Comparison of ENCODE assay signal across 16 cellular contexts in genomic region chr20:60966031-60966430, GRCh38.
A peak's percentile ranks its signal among the peaks of the same experiment; 100 is the strongest.
DNase-seq lines count a peak whose midpoint lies in the region; ATAC-seq and TF ChIP-seq lines count a peak whose summit lies in the region.
"Had no signal": no experiment of that assay in that cellular context is flagged by ENCODE, and none has a peak within 500 bp of the region (broad histone marks: within the 10 kb centered on the region; RNA-seq: fewer than 3 reads in every experiment).

No MANE protein-coding gene starts in this region.

- TF ChIP-seq CTCF in RWPE2 (IDR thresholded peaks at IDR 0.05; ENCODE audit: poor library complexity, severe bottlenecking) (no peak), endodermal cell (conservative IDR thresholded peaks at IDR 0.05) (no peak), gastroesophageal sphincter (IDR thresholded peaks at IDR 0.05) (no peak)

- WGBS in endodermal cell (ENCODE audit: insufficient coverage in 1 of 2, insufficient read length in 1 of 2), 2 experiments, result 44 to 85% methylated on average over 2 to 9 of the region's 9 CpGs
- WGBS in gastroesophageal sphincter (ENCODE audit: low coverage in 1 of 2), 2 donors, result 79 to 83% methylated on average over 8 of the region's 9 CpGs

- H3K27me3 ChIP-seq in RWPE2 (ENCODE audit: insufficient read depth, poor library complexity, severe bottlenecking) (peaks cover 92% of the 10 kb centered on the region), endodermal cell (ENCODE audit: control insufficient read depth, insufficient read depth, low read length, poor library complexity, severe bottlenecking) (no peaks in the 10 kb centered on the region), gastroesophageal sphincter (no peaks in the 10 kb centered on the region)
- H3K27me3 ChIP-seq: BLaER1 treated with 17β-estradiol and CSF1 and Interleukin-3, amounts not matched to agents 10 nM and 100 nM had no signal

- no peak for ATAC-seq in RWPE2 (ENCODE audit: low read depth)
- ATAC-seq in HG03469 (IDR thresholded peaks at IDR 0.05; ENCODE audit: unreplicated experiment), result no peak
- ATAC-seq in gastroesophageal sphincter, result no peak
- ATAC-seq: CD8-positive, alpha-beta T cell had no signal

- peaks cover 35% of the 10 kb centered on the region for H3K27me3 Mint-ChIP-seq in endodermal cell (ENCODE audit: insufficient read depth)

- H3K36me3 ChIP-seq in RWPE2 (ENCODE audit: low read depth) (no peaks in the 10 kb centered on the region), endodermal cell (ENCODE audit: control insufficient read depth, insufficient read depth, low read length) (no peaks in the 10 kb centered on the region), gastroesophageal sphincter (no peaks in the 10 kb centered on the region)
- H3K36me3 ChIP-seq: BLaER1 treated with 17β-estradiol and CSF1 and Interleukin-3, amounts not matched to agents 10 nM and 100 nM had no signal

- H3K27ac ChIP-seq in RWPE2 (ENCODE audit: poor library complexity, severe bottlenecking), result no peak overlapping the region
- no peak overlapping the region for H3K27ac ChIP-seq in endodermal cell (ENCODE audit: low read depth, low read length)
- no peak overlapping the region for H3K27ac ChIP-seq in gastroesophageal sphincter
- H3K27ac ChIP-seq: BLaER1 treated with 17β-estradiol and CSF1 and Interleukin-3, amounts not matched to agents 10 nM and 100 nM; C4-2B had no signal

- peak; percentile 76 for DNase-seq in RWPE2 (ENCODE audit: low spot score)
- peak; percentile 8 for DNase-seq in endodermal cell
- peak; percentile 82 for DNase-seq in mesenteric fat pad (ENCODE audit: low spot score)
- no peak for DNase-seq in NCI-H226
- DNase-seq: 8988T; ACHN; Calu3; CD4-positive, alpha-beta T cell; CD8-positive, alpha-beta T cell; DMS79 treated with DMSO at 0.1 percent for 48 hours; GF-D8 had no signal

- no peak overlapping the region for H3K9ac ChIP-seq in endodermal cell (ENCODE audit: extremely low read depth, low read length, poor library complexity, severe bottlenecking)
- H3K9ac ChIP-seq: BLaER1 treated with 17β-estradiol and CSF1 and Interleukin-3, amounts not matched to agents 10 nM and 100 nM had no signal

- H3K4me1 Mint-ChIP-seq in endodermal cell, result peaks cover 10% of the 10 kb centered on the region

- H3K9me3 Mint-ChIP-seq in endodermal cell, result no peaks in the 10 kb centered on the region
- H3K9me3 Mint-ChIP-seq: CD4-positive, alpha-beta T cell; CD8-positive, alpha-beta T cell had no signal

- H3K9me3 ChIP-seq in RWPE2 (ENCODE audit: severe bottlenecking) (no peaks in the 10 kb centered on the region), endodermal cell (ENCODE audit: control insufficient read depth, low read length) (no peaks in the 10 kb centered on the region), gastroesophageal sphincter (no peaks in the 10 kb centered on the region)
- H3K9me3 ChIP-seq: Caco-2 had no signal

- H3K4me3 Mint-ChIP-seq in endodermal cell, result no peak overlapping the region
- H3K4me3 Mint-ChIP-seq: CD4-positive, alpha-beta T cell; CD8-positive, alpha-beta T cell had no signal

- H3K4me3 ChIP-seq in RWPE2 (ENCODE audit: severe bottlenecking), result no peak overlapping the region
- H3K4me3 ChIP-seq in endodermal cell (ENCODE audit: low read length), result no peak overlapping the region
- no peak overlapping the region for H3K4me3 ChIP-seq in gastroesophageal sphincter
- H3K4me3 ChIP-seq: BLaER1 treated with 17β-estradiol and CSF1 and Interleukin-3, amounts not matched to agents 10 nM and 100 nM had no signal

- no peak overlapping the region for H3K27ac Mint-ChIP-seq in endodermal cell
- H3K27ac Mint-ChIP-seq: CD4-positive, alpha-beta T cell; CD8-positive, alpha-beta T cell had no signal

- no peak for TF ChIP-seq EP300 in gastroesophageal sphincter (IDR thresholded peaks at IDR 0.05)

- H3K4me1 ChIP-seq in RWPE2 (ENCODE audit: insufficient read depth, poor library complexity, severe bottlenecking), result no peaks in the 10 kb centered on the region
- H3K4me1 ChIP-seq in endodermal cell (ENCODE audit: control insufficient read depth, insufficient read depth, low read length), result peaks cover 2% of the 10 kb centered on the region
- H3K4me1 ChIP-seq in gastroesophageal sphincter, result peaks cover 0 to 22% (median 0%) of the 10 kb centered on the region in 3 donors
- H3K4me1 ChIP-seq: Caco-2 had no signal

- TF ChIP-seq POLR2A in gastroesophageal sphincter (IDR thresholded peaks at IDR 0.05), result no peak

- no peaks in the 10 kb centered on the region for H3K36me3 Mint-ChIP-seq in endodermal cell (ENCODE audit: low read depth)
- H3K36me3 Mint-ChIP-seq: CD8-positive, alpha-beta T cell had no signal
